Comparison of ENCODE assay signal across 18 cellular contexts in genomic region chr18:49050462-49050861, GRCh38.
"Had no signal": no experiment of that assay in that cellular context is flagged by ENCODE, and none has a peak within 500 bp of the region (broad histone marks: within the 10 kb centered on the region; RNA-seq: fewer than 3 reads in every experiment).

No MANE protein-coding gene starts in this region.

- H3K36me3 ChIP-seq: gastrocnemius medialis, neural progenitor cell, ovary, right lobe of liver, transverse colon, vagina had no signal

- H3K4me2 ChIP-seq: neural progenitor cell had no signal

- H3K4me1 ChIP-seq: right lobe of liver had no signal

- ATAC-seq: activated CD4-positive, CD25-positive, alpha-beta regulatory T cell treated with anti-CD3 and anti-CD28 coated beads, Interleukin-2, amount 50 U/mL, for 24 hours; gastrocnemius medialis; left lobe of liver; right lobe of liver; stimulated activated naive CD8-positive, alpha-beta T cell treated with anti-CD3 and anti-CD28 coated beads, Interleukin-15, Interleukin-2, amounts not matched to agents 100 U/mL and 50 U/mL, for 24 hours had no signal

- H3K27ac ChIP-seq: epithelial cell of prostate, gastrocnemius medialis, neural progenitor cell, ovary, right lobe of liver, vagina had no signal

- H2AFZ ChIP-seq: neural progenitor cell had no signal

- H3K9me3 ChIP-seq: gastrocnemius medialis, ovary, right lobe of liver, transverse colon, vagina had no signal

- DNase-seq: activated CD4-positive, alpha-beta T cell treated with anti-CD3 and anti-CD28 coated beads, Interleukin-2, amount 50 U/mL, for 1 hour; activated CD8-positive, alpha-beta memory T cell treated with anti-CD3 and anti-CD28 coated beads for 24 hours; activated naive CD4-positive, alpha-beta T cell treated with Interleukin-2 at 50 U/mL for 16 hours; anterior cingulate cortex; cerebellar nuclear complex; effector memory CD4-positive, alpha-beta T cell; gastrocnemius medialis; islet precursor cell; midbrain; ovary; right lobe of liver; stimulated activated naive CD8-positive, alpha-beta T cell treated with anti-CD3 and anti-CD28 coated beads, Interleukin-15, Interleukin-2, amounts not matched to agents 100 U/mL and 50 U/mL, for 24 hours; transverse colon had no signal

- H3K9ac ChIP-seq: neural progenitor cell had no signal

- H3K4me3 ChIP-seq: gastrocnemius medialis, neural progenitor cell, ovary, right lobe of liver, transverse colon, vagina had no signal

- H3K27me3 ChIP-seq: gastrocnemius medialis, neural progenitor cell, ovary, right lobe of liver, transverse colon, vagina had no signal
